In the genomic region with DNA sequence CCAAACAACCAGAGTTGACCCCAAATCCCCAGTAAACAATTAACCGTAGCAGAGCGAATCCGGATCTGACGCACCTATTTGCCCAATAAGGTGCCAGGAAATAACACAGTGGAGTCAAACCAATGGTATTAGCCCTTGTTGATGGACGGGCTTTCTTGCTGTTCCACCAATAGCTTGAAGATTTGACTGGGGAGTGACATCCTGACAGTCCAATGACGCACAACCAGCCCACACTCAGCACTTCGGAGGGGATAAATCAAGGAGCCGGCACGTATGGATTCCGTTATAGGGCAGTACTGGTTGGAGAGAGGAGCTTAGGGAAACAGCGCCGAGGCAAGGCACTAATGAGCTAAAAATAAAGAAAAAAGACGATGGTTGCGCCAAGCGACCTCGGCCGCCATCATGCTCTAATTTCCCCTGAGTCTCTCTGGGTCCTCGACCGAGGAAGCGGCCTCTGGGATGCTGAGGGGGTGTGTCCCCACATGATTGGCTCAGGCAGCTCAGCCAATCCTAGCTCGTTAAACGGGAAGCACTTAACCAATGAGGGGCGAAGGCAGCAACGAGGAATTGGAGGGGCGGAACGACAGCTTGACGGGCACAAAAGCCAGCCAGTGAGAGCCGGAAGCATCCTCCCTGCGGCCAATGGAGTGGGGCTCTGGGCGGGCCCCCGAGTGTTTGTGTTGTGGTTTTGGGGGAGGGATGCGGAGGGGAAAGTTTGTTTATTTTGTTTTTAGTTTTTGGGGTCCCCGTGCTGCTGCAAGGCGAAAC, we compare ENCODE assay signal across 8 cellular contexts. TPM values are rescaled to one million over a fixed set of nuclear protein-coding genes. Genes with fewer than 3 reads are reported as not detected.
DNase-seq lines count a peak whose midpoint lies in the region; FAIRE-seq and TF ChIP-seq lines count a peak whose summit lies in the region.

No MANE protein-coding gene starts in this region.

- CTCF ChIA-PET in activated naive CD4-positive, alpha-beta T cell treated with anti-CD3 and anti-CD28 coated beads, Interleukin-2, amount 10 ng/mL, durations not matched to agents 7 days and 5 days (lab: Charles Lee) = interaction anchor here (0.6 to 2.4 kb wide), 8 partner anchors 10 to 510 kb away, joined by 3 to 28 read pairs (median 4); a partner anchor contains a TSS

- peaks cover 8% of the 10 kb centered on the region for H3K4me1 ChIP-seq in neuron (ENCODE audit: insufficient read depth, low read length)

- DNase-seq in GM04504 (ENCODE audit: low read depth) = peak; percentile 99
- peak; percentile 99 for DNase-seq in HFFc6
- DNase-seq in NAMALWA (ENCODE audit: low spot score) = peak; percentile 99
- peak; percentile 100 for DNase-seq in SK-MEL-5 (ENCODE audit: low read depth, low spot score)
- peak; percentile 99 for DNase-seq in activated naive CD4-positive, alpha-beta T cell treated with anti-CD3 and anti-CD28 coated beads, Interleukin-2, amount 10 ng/mL, durations not matched to agents 7 days and 5 days
- DNase-seq in frontal cortex (ENCODE audit: low spot score in 2 of 2) = peak; percentile 94 to 96
- peak; percentile 99 for DNase-seq in stromal cell of bone marrow (ENCODE audit: low read depth)

- no peaks in the 10 kb centered on the region for H3K36me3 Mint-ChIP-seq in HFFc6 (ENCODE audit: low read depth)
- H3K36me3 Mint-ChIP-seq in activated naive CD4-positive, alpha-beta T cell treated with anti-CD3 and anti-CD28 coated beads, Interleukin-2, amount 10 ng/mL, durations not matched to agents 7 days and 5 days = peaks cover 7% of the 10 kb centered on the region

- H3K27ac Mint-ChIP-seq in HFFc6 = peak overlapping the region; percentile 97
- H3K27ac Mint-ChIP-seq in activated naive CD4-positive, alpha-beta T cell treated with anti-CD3 and anti-CD28 coated beads, Interleukin-2, amount 10 ng/mL, durations not matched to agents 7 days and 5 days = peak overlapping the region; percentile 97

- FAIRE-seq in frontal cortex (lab: Jason Lieb, UNC) = peak; percentile 96

- no peaks in the 10 kb centered on the region for H3K36me3 ChIP-seq in neuron (ENCODE audit: insufficient read depth, low read length)

- no peak for TF ChIP-seq CTCF in HFFc6 (IDR thresholded peaks at IDR 0.05)

- peak overlapping the region; percentile 82 for H3K4me3 ChIP-seq in neuron (ENCODE audit: low read length)

- H3K9me3 ChIP-seq in neuron (ENCODE audit: low read length) = no peaks in the 10 kb centered on the region

- in situ Hi-C loops in SK-MEL-5 (cut with HindIII; ENCODE audit: low pct_unique_long_range_greater_than_20kb, low sequenced_read_pairs) = no loop called here

- peak overlapping the region; percentile 51 for H2AFZ ChIP-seq in neuron (ENCODE audit: low read depth, low read length)

- peaks cover 5% of the 10 kb centered on the region for H3K27me3 Mint-ChIP-seq in HFFc6 (ENCODE audit: insufficient read depth)
- peaks cover 22% of the 10 kb centered on the region for H3K27me3 Mint-ChIP-seq in activated naive CD4-positive, alpha-beta T cell treated with anti-CD3 and anti-CD28 coated beads, Interleukin-2, amount 10 ng/mL, durations not matched to agents 7 days and 5 days

- H3K9me3 Mint-ChIP-seq in HFFc6 = no peaks in the 10 kb centered on the region
- H3K9me3 Mint-ChIP-seq in activated naive CD4-positive, alpha-beta T cell treated with anti-CD3 and anti-CD28 coated beads, Interleukin-2, amount 10 ng/mL, durations not matched to agents 7 days and 5 days = no peaks in the 10 kb centered on the region

- H3K27me3 ChIP-seq in neuron (ENCODE audit: insufficient read depth, low read length) = peaks cover 12% of the 10 kb centered on the region

- H3K4me1 Mint-ChIP-seq in HFFc6 (ENCODE audit: low read depth) = peaks cover 27% of the 10 kb centered on the region; the same call in 1 of the 2 replicates
- H3K4me1 Mint-ChIP-seq in activated naive CD4-positive, alpha-beta T cell treated with anti-CD3 and anti-CD28 coated beads, Interleukin-2, amount 10 ng/mL, durations not matched to agents 7 days and 5 days = peaks cover 37% of the 10 kb centered on the region

- peak overlapping the region; percentile 94 for H3K4me3 Mint-ChIP-seq in HFFc6
- H3K4me3 Mint-ChIP-seq in activated naive CD4-positive, alpha-beta T cell treated with anti-CD3 and anti-CD28 coated beads, Interleukin-2, amount 10 ng/mL, durations not matched to agents 7 days and 5 days = peak overlapping the region; percentile 86

RNA-seq across cellular contexts. Expression of a gene that starts 49.5 kb away (rescaled TPM):
- total RNA-seq in HFFc6 (2021; fragmentation: NEBNext Ultra II Directional; extraction: Animal tissue kit (Norgen Biotek cat#: 25700)) = not detected
- not detected in 2 replicates for total RNA-seq in SK-MEL-5 (2014; rRNA removed; shearing (Covaris generic))
- polyA plus RNA-seq in SK-MEL-5 (2015; cell fraction: cytosol; rRNA removed) = not detected in 2 replicates
- polyA plus RNA-seq in SK-MEL-5 (2015; cell fraction: nucleus; rRNA removed) = not detected in 2 replicates
- total RNA-seq in frontal cortex = 0.41 TPM

Comparison
In these comparisons a context has a peak if more than half of its experiments do, and no peak if none do; other contexts are left out.
1. Peak in every context shown above with its lines: DNase-seq and H3K4me3 ChIP-seq.